ENCODE assay signal across 9 cellular contexts in genomic region chr1:228445867-228446584, GRCh38. TPM values are rescaled to one million over a fixed set of nuclear protein-coding genes. Genes with fewer than 3 reads are reported as not detected.
DNase-seq lines count a peak whose midpoint lies in the region; ATAC-seq and TF ChIP-seq lines count a peak whose summit lies in the region.
"Had no signal": no experiment of that assay in that cellular context is flagged by ENCODE, and none has a peak within 500 bp of the region (broad histone marks: within the 10 kb centered on the region; RNA-seq: fewer than 3 reads in every experiment).

No MANE protein-coding gene starts in this region.

- POLR2A ChIA-PET in activated CD8-positive, alpha-beta T cell treated with anti-CD3 and anti-CD28 coated beads, Interleukin-2, amount 10 ng/mL, durations not matched to agents 7 days and 5 days (lab: Charles Lee): interaction anchor here (1.4 kb wide), 1 partner anchor 40 kb away, joined by 4 read pairs; the partner anchor contains the start of gene TRIM11

- H3K4me3 Mint-ChIP-seq in activated CD8-positive, alpha-beta T cell treated with anti-CD3 and anti-CD28 coated beads, Interleukin-2, amount 10 ng/mL, durations not matched to agents 7 days and 5 days: peak overlapping the region; percentile 72
- peak overlapping the region; percentile 85 to 91 (median 89) for H3K4me3 Mint-ChIP-seq in nephron

- no peaks in the 10 kb centered on the region for H3K27me3 ChIP-seq in aorta (ENCODE audit: control insufficient read depth in 1 of 2, insufficient read depth in 2 of 2, low read length in 1 of 2)

- intact Hi-C loops in aorta (cut with DNase I): no loop called here

- H3K27ac Mint-ChIP-seq in activated CD8-positive, alpha-beta T cell treated with anti-CD3 and anti-CD28 coated beads, Interleukin-2, amount 10 ng/mL, durations not matched to agents 7 days and 5 days: peak overlapping the region; percentile 10
- H3K27ac Mint-ChIP-seq in nephron: peak overlapping the region; percentile 61 to 74 (median 72)

- ATAC-seq in HG02588 (IDR thresholded peaks at IDR 0.05; ENCODE audit: unreplicated experiment) (peak; percentile 75), aorta (ENCODE audit: low FRiP score) (peak; percentile 53), SK-N-SH treated with all-trans-retinoic acid at 6 μM for 48 hours (no peak)
- peak; percentile 78 for ATAC-seq in activated CD8-positive, alpha-beta T cell treated with anti-CD3 and anti-CD28 coated beads, Interleukin-2, amount 10 ng/mL, durations not matched to agents 7 days and 5 days

- H3K4me3 ChIP-seq in fibroblast of mammary gland (ENCODE audit: control insufficient read depth, low read depth, low read length) (peak overlapping the region; percentile 47), aorta (ENCODE audit: low read length in 2 of 2) (peak overlapping the region in 1 of 2 donors; percentile 2)

- peaks cover 19% of the 10 kb centered on the region for H3K4me1 Mint-ChIP-seq in activated CD8-positive, alpha-beta T cell treated with anti-CD3 and anti-CD28 coated beads, Interleukin-2, amount 10 ng/mL, durations not matched to agents 7 days and 5 days (ENCODE audit: low read depth)
- peaks cover 9% of the 10 kb centered on the region for H3K4me1 Mint-ChIP-seq in nephron

- no peak overlapping the region for H3K27ac ChIP-seq in aorta (ENCODE audit: low read depth in 1 of 2, low read length in 2 of 2)

- CTCF ChIA-PET in activated CD8-positive, alpha-beta T cell treated with anti-CD3 and anti-CD28 coated beads, Interleukin-2, amount 10 ng/mL, durations not matched to agents 7 days and 5 days (lab: Charles Lee): no interaction called here

- 3 to 4% methylated on average over 47 to 50 of the region's 50 CpGs for WGBS in aorta, 2 donors

- H3K36me3 Mint-ChIP-seq in activated CD8-positive, alpha-beta T cell treated with anti-CD3 and anti-CD28 coated beads, Interleukin-2, amount 10 ng/mL, durations not matched to agents 7 days and 5 days (ENCODE audit: low read depth): no peaks in the 10 kb centered on the region
- no peaks in the 10 kb centered on the region for H3K36me3 Mint-ChIP-seq in nephron (ENCODE audit: low read depth)

- TF ChIP-seq CTCF in fibroblast of mammary gland (conservative IDR thresholded peaks at IDR 0.05; ENCODE audit: control insufficient read depth, insufficient read depth, low read depth, low read length): no peak
- no peak for TF ChIP-seq CTCF in nephron (IDR thresholded peaks at IDR 0.05; ENCODE audit: unreplicated experiment in 3 of 3)

- H3K9me3 Mint-ChIP-seq in activated CD8-positive, alpha-beta T cell treated with anti-CD3 and anti-CD28 coated beads, Interleukin-2, amount 10 ng/mL, durations not matched to agents 7 days and 5 days (ENCODE audit: insufficient read depth): no peaks in the 10 kb centered on the region
- H3K9me3 Mint-ChIP-seq in nephron: no peaks in the 10 kb centered on the region

- H3K36me3 ChIP-seq in aorta (ENCODE audit: control insufficient read depth in 1 of 2, insufficient read depth in 2 of 2, low read length in 1 of 2): no peaks in the 10 kb centered on the region

- peaks cover 2% of the 10 kb centered on the region for H3K9me3 ChIP-seq in aorta (ENCODE audit: control insufficient read depth, low read length)

- peaks cover 58% of the 10 kb centered on the region for H3K27me3 Mint-ChIP-seq in activated CD8-positive, alpha-beta T cell treated with anti-CD3 and anti-CD28 coated beads, Interleukin-2, amount 10 ng/mL, durations not matched to agents 7 days and 5 days (ENCODE audit: low read depth)
- H3K27me3 Mint-ChIP-seq in nephron (ENCODE audit: low read depth): peaks cover 47% of the 10 kb centered on the region

- no peaks in the 10 kb centered on the region for H3K4me1 ChIP-seq in aorta (ENCODE audit: control insufficient read depth in 1 of 2, insufficient read depth in 2 of 2, low read length in 2 of 2)

- DNase-seq in ELR (ENCODE audit: low read depth): peak; percentile 35
- peak; percentile 58 for DNase-seq in activated CD8-positive, alpha-beta T cell treated with anti-CD3 and anti-CD28 coated beads, Interleukin-2, amount 10 ng/mL, durations not matched to agents 7 days and 5 days
- peak; percentile 74 for DNase-seq in fibroblast of mammary gland (ENCODE audit: low read depth)
- peak; percentile 71 to 72 for DNase-seq in aorta
- DNase-seq in SW480 (ENCODE audit: low spot score): no peak

TF ChIP-seq in SK-N-SH treated with all-trans-retinoic acid at 6 μM for 48 hours, 23 proteins besides CTCF, POLR2A, EP300 and RAD21:
- TF ChIP-seq PPARA (CRISPR knock-in tag; IDR thresholded peaks at IDR 0.05; ENCODE audit: borderline replicate concordance) (no peak), ARNTL (CRISPR knock-in tag; IDR thresholded peaks at IDR 0.05; ENCODE audit: borderline replicate concordance, low read depth) (no peak), ZNF565 (CRISPR knock-in tag; conservative IDR thresholded peaks at IDR 0.05; ENCODE audit: low read depth) (no peak), POU6F1 (CRISPR knock-in tag; IDR thresholded peaks at IDR 0.05; ENCODE audit: borderline replicate concordance, low read depth) (no peak), GLIS3 (CRISPR knock-in tag; IDR thresholded peaks at IDR 0.05) (no peak), ZNF8 (CRISPR knock-in tag; IDR thresholded peaks at IDR 0.05) (no peak), RARB (CRISPR knock-in tag; IDR thresholded peaks at IDR 0.05) (no peak), TCF4 (CRISPR knock-in tag; IDR thresholded peaks at IDR 0.05; ENCODE audit: borderline replicate concordance) (no peak)
- TF ChIP-seq, protein P1, sequence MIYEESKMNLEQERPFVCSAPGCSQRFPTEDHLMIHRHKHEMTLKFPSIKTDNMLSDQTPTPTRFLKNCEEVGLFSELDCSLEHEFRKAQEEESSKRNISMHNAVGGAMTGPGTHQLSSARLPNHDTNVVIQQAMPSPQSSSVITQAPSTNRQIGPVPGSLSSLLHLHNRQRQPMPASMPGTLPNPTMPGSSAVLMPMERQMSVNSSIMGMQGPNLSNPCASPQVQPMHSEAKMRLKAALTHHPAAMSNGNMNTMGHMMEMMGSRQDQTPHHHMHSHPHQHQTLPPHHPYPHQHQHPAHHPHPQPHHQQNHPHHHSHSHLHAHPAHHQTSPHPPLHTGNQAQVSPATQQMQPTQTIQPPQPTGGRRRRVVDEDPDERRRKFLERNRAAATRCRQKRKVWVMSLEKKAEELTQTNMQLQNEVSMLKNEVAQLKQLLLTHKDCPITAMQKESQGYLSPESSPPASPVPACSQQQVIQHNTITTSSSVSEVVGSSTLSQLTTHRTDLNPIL (CRISPR knock-in tag; IDR thresholded peaks at IDR 0.05; ENCODE audit: low read depth): no peak

RNA-seq across cellular contexts. Expression of gene TRIM17, which starts 29.4 kb away (rescaled TPM):
- 1 to 10 TPM; 2.8 to 4.0 TPM for total RNA-seq in activated CD8-positive, alpha-beta T cell treated with anti-CD3 and anti-CD28 coated beads, Interleukin-2, amount 10 ng/mL, durations not matched to agents 7 days and 5 days
- 1 to 10 TPM in 1 of 2 donors, under 1 TPM in 1; 0.62 to 2.5 TPM for total RNA-seq in aorta
- not detected for polyA plus RNA-seq in aorta
- total RNA-seq: pulmonary artery endothelial cell had no signal

RNA-seq across cellular contexts. Expression of gene TRIM11, which starts 39.4 kb away (rescaled TPM):
- 10 to 100 TPM; 66.5 to 71.9 TPM for total RNA-seq in activated CD8-positive, alpha-beta T cell treated with anti-CD3 and anti-CD28 coated beads, Interleukin-2, amount 10 ng/mL, durations not matched to agents 7 days and 5 days
- 10 to 100 TPM; 16.2 to 20.3 TPM for total RNA-seq in aorta
- 10 to 100 TPM in 1 of 2 donors, 1 to 10 TPM in 1; 5.8 to 12.2 TPM for polyA plus RNA-seq in aorta

RNA-seq across cellular contexts. Expression of gene RNF187, which starts 41.2 kb away (rescaled TPM):
- total RNA-seq in activated CD8-positive, alpha-beta T cell treated with anti-CD3 and anti-CD28 coated beads, Interleukin-2, amount 10 ng/mL, durations not matched to agents 7 days and 5 days: 100 to 1,000 TPM; 129 to 139 TPM
- total RNA-seq in aorta: 10 to 100 TPM; 52.4 to 94.0 TPM
- polyA plus RNA-seq in aorta: 10 to 100 TPM; 22.8 to 28.5 TPM
